In genomic region chr20:34791289-34792020, GRCh38 we compare ENCODE assay signal across 11 cellular contexts. TPM values are rescaled to one million over a fixed set of nuclear protein-coding genes. Genes with fewer than 3 reads are reported as not detected.
DNase-seq lines count a peak whose midpoint lies in the region; ATAC-seq and TF ChIP-seq lines count a peak whose summit lies in the region.
"Had no signal": no experiment of that assay in that cellular context is flagged by ENCODE, and none has a peak within 500 bp of the region (broad histone marks: within the 10 kb centered on the region; RNA-seq: fewer than 3 reads in every experiment).

No MANE protein-coding gene starts in this region.

- POLR2A ChIA-PET in SK-N-SH (lab: Yijun Ruan, JAX), result no interaction called here

- H3K9ac ChIP-seq in SK-N-SH, result no peak overlapping the region; the same call in 1 of the 2 replicates

- intact Hi-C loops in activated CD4-positive, alpha-beta T cell treated with anti-CD3 and anti-CD28 coated beads, Interleukin-2, amount 10 ng/mL, durations not matched to agents 24 days and 14 days (cut with micrococcal nuclease), result no loop called here

- CTCF ChIA-PET in SK-N-SH (lab: Yijun Ruan, JAX), result interaction anchor here (1.0 to 1.1 kb wide), 2 partner anchors 9 to 22 kb away, joined by 3 to 5 read pairs; no protein-coding TSS in a partner anchor

- H3K4me1 ChIP-seq in SK-N-SH (ENCODE audit: control insufficient read depth in 1 of 2, insufficient read depth in 2 of 2, low read depth in 1 of 2, low read length in 1 of 2), result peaks cover 0 to 24% of the 10 kb centered on the region in 2 experiments; a peak in 1 of 4 replicates

- no peak for TF ChIP-seq RAD21 in SK-N-SH (IDR thresholded peaks at IDR 0.05; ENCODE audit: low read length)

- peaks cover 57% of the 10 kb centered on the region for H4K20me1 ChIP-seq in SK-N-SH (ENCODE audit: insufficient read depth)

- H3K36me3 ChIP-seq in SK-N-SH (replicated peaks in 1 of 2; ENCODE audit: control insufficient read depth in 1 of 2, insufficient read depth in 2 of 2, low read length in 1 of 2), result peaks cover 0 to 3% of the 10 kb centered on the region in 2 experiments
- H3K36me3 ChIP-seq: vagina had no signal

- H3K4me1 Mint-ChIP-seq in activated CD4-positive, alpha-beta T cell treated with anti-CD3 and anti-CD28 coated beads, Interleukin-2, amount 10 ng/mL, durations not matched to agents 24 days and 14 days, result no peaks in the 10 kb centered on the region

- DNase-seq in H4 (ENCODE audit: low spot score) (peak; percentile 69), SK-N-SH (no peak), hepatic stellate cell (ENCODE audit: low spot score) (peak; percentile 28)
- DNase-seq in stimulated activated naive CD4-positive, alpha-beta T cell (lab: John Stamatoyannopoulos, UW), result no peak
- no peak for DNase-seq in activated CD4-positive, alpha-beta T cell treated with anti-CD3 and anti-CD28 coated beads, Interleukin-2, amount 10 ng/mL, durations not matched to agents 24 days and 14 days
- DNase-seq: DMS53, spleen had no signal

- no peak for ATAC-seq in GM21390 (IDR thresholded peaks at IDR 0.05; ENCODE audit: unreplicated experiment)
- no peak for ATAC-seq in GM18909 (IDR thresholded peaks at IDR 0.05; ENCODE audit: poor library complexity, unreplicated experiment)

- no peaks in the 10 kb centered on the region for H3K27me3 ChIP-seq in SK-N-SH (ENCODE audit: insufficient read depth)
- H3K27me3 ChIP-seq: spleen, vagina had no signal

- 66% methylated on average over 2 of the region's 2 CpGs for WGBS in SK-N-SH (ENCODE audit: low lambda C conversion rate)

- H3K27me3 Mint-ChIP-seq in activated CD4-positive, alpha-beta T cell treated with anti-CD3 and anti-CD28 coated beads, Interleukin-2, amount 10 ng/mL, durations not matched to agents 24 days and 14 days, result no peaks in the 10 kb centered on the region

- peak overlapping the region; percentile 25; the same call in 1 of the 2 replicates for H3K4me2 ChIP-seq in SK-N-SH

- H3K9me2 ChIP-seq in SK-N-SH, result no peaks in the 10 kb centered on the region

- no peak for TF ChIP-seq EP300 in SK-N-SH (IDR thresholded peaks at IDR 0.05; ENCODE audit: borderline replicate concordance in 1 of 2, low read depth in 1 of 2, low read length in 1 of 2)

- no peak for TF ChIP-seq CTCF in 22Rv1 (IDR thresholded peaks at IDR 0.05)
- no peak for TF ChIP-seq CTCF in SK-N-SH (IDR thresholded peaks at IDR 0.05)

- no peaks in the 10 kb centered on the region for H3K9me3 Mint-ChIP-seq in activated CD4-positive, alpha-beta T cell treated with anti-CD3 and anti-CD28 coated beads, Interleukin-2, amount 10 ng/mL, durations not matched to agents 24 days and 14 days

- H3F3A ChIP-seq in SK-N-SH (replicated peaks; ENCODE audit: insufficient read depth), result peaks cover 24% of the 10 kb centered on the region

- no peak overlapping the region for H3K27ac Mint-ChIP-seq in activated CD4-positive, alpha-beta T cell treated with anti-CD3 and anti-CD28 coated beads, Interleukin-2, amount 10 ng/mL, durations not matched to agents 24 days and 14 days

- no peak overlapping the region for H2AFZ ChIP-seq in SK-N-SH (ENCODE audit: low read depth)

- H3K79me2 ChIP-seq in SK-N-SH (ENCODE audit: insufficient read depth), result peaks cover 51% of the 10 kb centered on the region

- H3K27ac ChIP-seq in 22Rv1, result peak overlapping the region; percentile 29
- peak overlapping the region in 1 of 2 experiments; percentile 69; a peak in 2 of 4 replicates for H3K27ac ChIP-seq in SK-N-SH (ENCODE audit: low read depth in 2 of 2, low read length in 1 of 2)
- H3K27ac ChIP-seq: spleen, vagina had no signal

- no peak overlapping the region for H3K4me3 ChIP-seq in SK-N-SH (ENCODE audit: low read depth in 2 of 2, low read length in 1 of 2)
- H3K4me3 ChIP-seq: spleen, vagina had no signal

- H3K36me3 Mint-ChIP-seq in activated CD4-positive, alpha-beta T cell treated with anti-CD3 and anti-CD28 coated beads, Interleukin-2, amount 10 ng/mL, durations not matched to agents 24 days and 14 days (ENCODE audit: low read depth), result peaks cover 10% of the 10 kb centered on the region

- H3K4me3 Mint-ChIP-seq in activated CD4-positive, alpha-beta T cell treated with anti-CD3 and anti-CD28 coated beads, Interleukin-2, amount 10 ng/mL, durations not matched to agents 24 days and 14 days, result no peak overlapping the region

- H3K9me3 ChIP-seq in SK-N-SH, result no peaks in the 10 kb centered on the region
- H3K9me3 ChIP-seq: spleen, vagina had no signal

TF ChIP-seq in SK-N-SH, 30 proteins besides CTCF, POLR2A, EP300 and RAD21:
- 0 out of 2 replicates have a peak, but pooled peaks have one; percentile 7 for TF ChIP-seq JUND (IDR thresholded peaks at IDR 0.05)
- TF ChIP-seq TCF12 (IDR thresholded peaks at IDR 0.05), result peak; percentile 28; the same call in 1 of the 2 replicates
- TF ChIP-seq TAF1 (IDR thresholded peaks at IDR 0.05; ENCODE audit: borderline replicate concordance, low read depth, low read length), result no peak

RNA-seq across cellular contexts. Expression of gene NCOA6, which starts 34.0 kb away (rescaled TPM):
- 3.4 and 7.9 TPM in 2 replicates for total RNA-seq in H4 (2014; rRNA removed; shearing (Covaris generic))
- 14.3 and 14.5 TPM in 2 replicates for polyA plus RNA-seq in SK-N-SH (2012; rRNA removed)
- polyA plus RNA-seq in SK-N-SH (2012; cell fraction: cytosol; rRNA removed), result 11.9 and 12.4 TPM in 2 replicates
- 13.1 and 19.0 TPM in 2 replicates for polyA plus RNA-seq in SK-N-SH (2012; cell fraction: nucleus; rRNA removed)
- total RNA-seq in activated CD4-positive, alpha-beta T cell treated with anti-CD3 and anti-CD28 coated beads, Interleukin-2, amount 10 ng/mL, durations not matched to agents 24 days and 14 days, result 25.1 and 26.8 TPM in 2 replicates

Comparison
In these comparisons a context has a peak if more than half of its experiments do, and no peak if none do; other contexts are left out.
1. DNase-seq: peak in H4 (single experiment) and hepatic stellate cell (single experiment); none in SK-N-SH (single experiment), stimulated activated naive CD4-positive, alpha-beta T cell (0 of 6) and activated CD4-positive, alpha-beta T cell treated with anti-CD3 and anti-CD28 coated beads, Interleukin-2, amount 10 ng/mL, durations not matched to agents 24 days and 14 days (single experiment).